In the genomic region with DNA sequence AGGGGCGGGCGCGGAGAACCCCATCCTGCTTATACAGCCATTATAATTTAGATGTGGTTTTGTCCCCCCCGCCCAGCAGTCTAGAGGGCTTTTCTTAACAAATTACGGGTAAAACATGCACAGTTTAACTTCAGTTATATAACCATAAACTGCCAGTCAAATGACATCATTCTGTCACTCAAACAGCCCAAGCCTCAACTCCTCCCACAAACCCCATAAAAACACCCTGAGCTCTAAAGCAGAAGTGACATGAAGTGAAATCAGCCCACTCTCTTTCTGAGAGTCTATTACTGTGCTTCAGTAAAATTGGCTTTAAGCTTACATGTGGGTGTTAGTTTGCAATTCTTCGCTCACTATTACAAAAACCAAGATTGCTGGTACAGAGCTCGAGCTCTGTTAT, we compare ENCODE assay signal across 20 cellular contexts.
DNase-seq lines count a peak whose midpoint lies in the region; ATAC-seq and TF ChIP-seq lines count a peak whose summit lies in the region.
"Had no signal": no experiment of that assay in that cellular context is flagged by ENCODE, and none has a peak within 500 bp of the region (broad histone marks: within the 10 kb centered on the region; RNA-seq: fewer than 3 reads in every experiment).

No MANE protein-coding gene starts in this region.

- no peak for TF ChIP-seq CTCF in GM12865 (IDR thresholded peaks at IDR 0.05; ENCODE audit: insufficient read depth, low read depth, low read length, missing control alignments)

- ATAC-seq in GM21390 (IDR thresholded peaks at IDR 0.05; ENCODE audit: unreplicated experiment) (peak; percentile 63), HG03342 (IDR thresholded peaks at IDR 0.05; ENCODE audit: unreplicated experiment) (peak; percentile 74), GM19328 (IDR thresholded peaks at IDR 0.05; ENCODE audit: unreplicated experiment) (no peak)
- ATAC-seq: activated CD8-positive, alpha-beta memory T cell treated with anti-CD3 and anti-CD28 coated beads, Interleukin-2, amount 10 ng/mL, durations not matched to agents 7 days and 5 days; naive thymus-derived CD8-positive, alpha-beta T cell had no signal

- no peak overlapping the region for H3K4me3 ChIP-seq in GM12865 (ENCODE audit: low read depth, low read length)
- H3K4me3 ChIP-seq: colonic mucosa, HAP-1, vagina had no signal

- DNase-seq in GM12865 (ENCODE audit: low read depth) (peak; percentile 51), OCI-M1 (lab: John Stamatoyannopoulos, UW) (peak; percentile 73), DMS53 (lab: John Stamatoyannopoulos, UW) (no peak), UCSD-AML1 (lab: John Stamatoyannopoulos, UW; ENCODE audit: unreplicated experiment) (no peak), NCI-H748 treated with DMSO at 0.1 percent for 48 hours (lab: John Stamatoyannopoulos, UW) (no peak)
- DNase-seq: activated CD4-positive, CD25-positive, alpha-beta regulatory T cell; activated CD8-positive, alpha-beta memory T cell treated with anti-CD3 and anti-CD28 coated beads, Interleukin-2, amount 10 ng/mL, durations not matched to agents 7 days and 5 days; activated naive CD4-positive, alpha-beta T cell; colonic mucosa; erythroblast; mammary epithelial cell; naive thymus-derived CD8-positive, alpha-beta T cell; NCI-H2107; NCI-H82; stimulated activated CD4-positive, alpha-beta T cell treated with anti-CD3 and anti-CD28 coated beads, Interleukin-12 subunit alpha, Interleukin-12 subunit beta, amount 100 ng/mL, for 4 hours had no signal

Comparison
In these comparisons a context has a peak if more than half of its experiments do, and no peak if none do; other contexts are left out.
1. DNase-seq: peak in GM12865 (single experiment) and OCI-M1 (single experiment); none in DMS53 (single experiment), UCSD-AML1 (single experiment) and NCI-H748 treated with DMSO at 0.1 percent for 48 hours (single experiment).